Comparison of ENCODE assay signal across 8 cellular contexts in genomic region chr12:4648499-4649357, GRCh38. TPM values are rescaled to one million over a fixed set of nuclear protein-coding genes. Genes with fewer than 3 reads are reported as not detected.
DNase-seq lines count a peak whose midpoint lies in the region; ATAC-seq and TF ChIP-seq lines count a peak whose summit lies in the region.

Gene AKAP3 (minus strand): TSS chr12:4649051. CDS start chr12:4638196, 10,855 bp downstream.
Gene NDUFA9 (plus strand): TSS chr12:4649114. CDS start chr12:4649127, 13 bp downstream.

- POLR2A ChIA-PET in GM10248 (lab: Yijun Ruan, JAX) = no interaction called here

- peak within 1 kb of the TSS; percentile 50 to 89 (median 62) for H3K4me3 ChIP-seq in upper lobe of left lung

- no peak for TF ChIP-seq CTCF in GM10248 (IDR thresholded peaks at IDR 0.05; ENCODE audit: control extremely low read depth, extremely low read depth, low read depth, missing control alignments)
- TF ChIP-seq CTCF in upper lobe of left lung (IDR thresholded peaks at IDR 0.05) = no peak

- WGBS in upper lobe of left lung, 2 donors = 0 to 1% methylated on average over 30 to 39 of the region's 39 CpGs

- peak in 1 of 4 donors; percentile 47 for TF ChIP-seq EP300 in upper lobe of left lung (IDR thresholded peaks at IDR 0.05)

- H3K36me3 ChIP-seq in upper lobe of left lung = no peaks in the 10 kb centered on the region

- TF ChIP-seq POLR2A in upper lobe of left lung (IDR thresholded peaks at IDR 0.05) = peak; percentile 27 to 69 (median 39)

- no peaks in the 10 kb centered on the region for H3K9me3 ChIP-seq in upper lobe of left lung

- peak; percentile 60 for ATAC-seq in HG02610 (IDR thresholded peaks at IDR 0.05; ENCODE audit: unreplicated experiment)
- peak; percentile 98 to 99 for ATAC-seq in left cardiac atrium
- peak; percentile 94 to 99 for ATAC-seq in upper lobe of left lung (ENCODE audit: low FRiP score in 2 of 2)

- H3K27me3 ChIP-seq in upper lobe of left lung = no peaks in the 10 kb centered on the region

- H3K27ac ChIP-seq in upper lobe of left lung = peak within 1 kb of the TSS; percentile 86 to 93 (median 89)

- intact Hi-C loops in left cardiac atrium (cut with DNase I) (loop anchor here in 1 of 2 donors (5.0 kb wide), 1 partner anchor 41 kb away; no protein-coding TSS in a partner anchor), posterior cingulate gyrus (cut with DNase I) (loop anchor here (1.0 kb wide), 1 partner anchor 44 kb away; no protein-coding TSS in a partner anchor)

- DNase-seq in GM10248 (ENCODE audit: extremely low spot score) (peak; percentile 80), NCI-H128 (lab: John Stamatoyannopoulos, UW; ENCODE audit: unreplicated experiment) (peak; percentile 68), T follicular helper cell (ENCODE audit: low read depth) (peak; percentile 69), amniotic epithelial cell (ENCODE audit: low read depth) (peak; percentile 82), left cardiac atrium (peak; percentile 84), posterior cingulate gyrus (peak; percentile 74 to 96 (median 84)), upper lobe of left lung (peak; percentile 68 to 77)

- peaks cover 15 to 38% (median 23%) of the 10 kb centered on the region in 4 donors for H3K4me1 ChIP-seq in upper lobe of left lung

- CTCF ChIA-PET in GM10248 (lab: Yijun Ruan, JAX) = interaction anchor here (0.7 to 2.6 kb wide), 5 partner anchors 11 to 45 kb away, joined by 3 to 15 read pairs (median 4); no protein-coding TSS in a partner anchor

RNA-seq across cellular contexts. Expression of gene AKAP3, which starts in this region (rescaled TPM):
- total RNA-seq in left cardiac atrium (1 to 10 TPM; 5.2 to 5.9 TPM), upper lobe of left lung (1 to 10 TPM in 4 of 6 donors, under 1 TPM in 1, not detected in 1; 0.57 to 5.2 (median 1.8) TPM)

RNA-seq across cellular contexts. Expression of gene NDUFA9, which starts in this region (rescaled TPM):
- total RNA-seq in left cardiac atrium = 100 to 1,000 TPM; 201 to 225 TPM
- 10 to 100 TPM in 5 of 6 donors, 1 to 10 TPM in 1; 9.4 to 74.3 (median 32.4) TPM for total RNA-seq in upper lobe of left lung

Comparison
In these comparisons a context has a peak if more than half of its experiments do, and no peak if none do; other contexts are left out.
1. Peak in every context shown above with its lines: DNase-seq, ATAC-seq, H3K4me3 ChIP-seq and H3K27ac ChIP-seq.